25 cellular contexts compared by ENCODE assay signal in genomic region chr3:20076296-20076997, GRCh38. TPM values are rescaled to one million over a fixed set of nuclear protein-coding genes. Genes with fewer than 3 reads are reported as not detected.
A peak's percentile ranks its signal among the peaks of the same experiment; 100 is the strongest.
DNase-seq lines count a peak whose midpoint lies in the region; ATAC-seq, FAIRE-seq and TF ChIP-seq lines count a peak whose summit lies in the region.
"Had no signal": no experiment of that assay in that cellular context is flagged by ENCODE, and none has a peak within 500 bp of the region (broad histone marks: within the 10 kb centered on the region; RNA-seq: fewer than 3 reads in every experiment).

No MANE protein-coding gene starts in this region.

- CTCF ChIA-PET in activated CD8-positive, alpha-beta T cell treated with anti-CD3 and anti-CD28 coated beads, Interleukin-2, amount 10 ng/mL, durations not matched to agents 7 days and 5 days (lab: Charles Lee): interaction anchor here (3.2 kb wide), 1 partner anchor 27 kb away, joined by 7 read pairs; no protein-coding TSS in a partner anchor
- CTCF ChIA-PET in activated CD8-positive, alpha-beta T cell treated with anti-CD3 and anti-CD28 coated beads for 36 hours (lab: Charles Lee): no interaction called here

- H3K4me3 ChIP-seq in astrocyte (ENCODE audit: insufficient read depth, low read depth, low read length): no peak overlapping the region
- H3K4me3 ChIP-seq: GM12878, HAP-1 had no signal

- no peak overlapping the region for H3K27ac ChIP-seq in astrocyte (ENCODE audit: low read depth, low read length)
- H3K27ac ChIP-seq: 22Rv1 had no signal

- DNase-seq in activated CD8-positive, alpha-beta T cell treated with anti-CD3 and anti-CD28 coated beads, Interleukin-2, amount 10 ng/mL, durations not matched to agents 7 days and 5 days: no peak
- no peak for DNase-seq in activated CD8-positive, alpha-beta T cell treated with anti-CD3 and anti-CD28 coated beads for 36 hours
- DNase-seq in astrocyte (ENCODE audit: low read depth) (no peak), naive B cell (no peak), activated gamma-delta T cell (lab: John Stamatoyannopoulos, UW) (no peak), kidney tubule cell (ENCODE audit: low spot score) (no peak)
- DNase-seq: Calu3; CD4-positive, CD25-positive, alpha-beta regulatory T cell; DMS53; EL; KBM-7; NCI-H1105; NCI-H1694; NCI-H510A; NCI-H748 treated with DMSO at 0.1 percent for 48 hours; OCI-M1; RPMI8226; SHP77 treated with DMSO at 0.1 percent for 48 hours; SK-N-SH had no signal

- TF ChIP-seq CTCF in activated CD8-positive, alpha-beta T cell treated with anti-CD3 and anti-CD28 coated beads for 36 hours (IDR thresholded peaks at IDR 0.05): no peak
- TF ChIP-seq CTCF in astrocyte (IDR thresholded peaks at IDR 0.05; ENCODE audit: insufficient read depth, low read depth, low read length): no peak

- peaks cover 70% of the 10 kb centered on the region for H3K36me3 Mint-ChIP-seq in activated CD8-positive, alpha-beta T cell treated with anti-CD3 and anti-CD28 coated beads, Interleukin-2, amount 10 ng/mL, durations not matched to agents 7 days and 5 days (ENCODE audit: low read depth)
- H3K36me3 Mint-ChIP-seq in activated CD8-positive, alpha-beta T cell treated with anti-CD3 and anti-CD28 coated beads for 36 hours (ENCODE audit: low read depth): peaks cover 13% of the 10 kb centered on the region
- H3K36me3 Mint-ChIP-seq in astrocyte (ENCODE audit: low read depth, unreplicated experiment) (no peaks in the 10 kb centered on the region), naive B cell (peaks cover 14 to 16% of the 10 kb centered on the region in 2 donors)

- peaks cover 31% of the 10 kb centered on the region for H3K4me1 Mint-ChIP-seq in activated CD8-positive, alpha-beta T cell treated with anti-CD3 and anti-CD28 coated beads, Interleukin-2, amount 10 ng/mL, durations not matched to agents 7 days and 5 days (ENCODE audit: low read depth)
- H3K4me1 Mint-ChIP-seq in activated CD8-positive, alpha-beta T cell treated with anti-CD3 and anti-CD28 coated beads for 36 hours (ENCODE audit: low read depth): peaks cover 17% of the 10 kb centered on the region
- H3K4me1 Mint-ChIP-seq in astrocyte (ENCODE audit: low read depth, unreplicated experiment): peaks cover 4% of the 10 kb centered on the region
- H3K4me1 Mint-ChIP-seq in naive B cell: peaks cover 17 to 24% (median 21%) of the 10 kb centered on the region in 3 donors

- ATAC-seq in activated CD8-positive, alpha-beta T cell treated with anti-CD3 and anti-CD28 coated beads, Interleukin-2, amount 10 ng/mL, durations not matched to agents 7 days and 5 days: no peak
- ATAC-seq in activated CD8-positive, alpha-beta T cell treated with anti-CD3 and anti-CD28 coated beads for 36 hours: no peak
- no peak for ATAC-seq in naive B cell (ENCODE audit: low read depth in 2 of 2)
- ATAC-seq in HG02981 (IDR thresholded peaks at IDR 0.05; ENCODE audit: unreplicated experiment): no peak
- no peak for ATAC-seq in HG03457 (IDR thresholded peaks at IDR 0.05; ENCODE audit: unreplicated experiment)
- ATAC-seq: GM12878 had no signal

- intact Hi-C loops in activated CD8-positive, alpha-beta T cell treated with anti-CD3 and anti-CD28 coated beads for 36 hours (cut with micrococcal nuclease): no loop called here

- no peak overlapping the region for H3K4me3 Mint-ChIP-seq in activated CD8-positive, alpha-beta T cell treated with anti-CD3 and anti-CD28 coated beads, Interleukin-2, amount 10 ng/mL, durations not matched to agents 7 days and 5 days
- H3K4me3 Mint-ChIP-seq in activated CD8-positive, alpha-beta T cell treated with anti-CD3 and anti-CD28 coated beads for 36 hours: no peak overlapping the region
- no peak overlapping the region for H3K4me3 Mint-ChIP-seq in astrocyte (ENCODE audit: unreplicated experiment)
- H3K4me3 Mint-ChIP-seq in naive B cell: no peak overlapping the region
- H3K4me3 Mint-ChIP-seq: CD4-positive, CD25-positive, alpha-beta regulatory T cell had no signal

- no peaks in the 10 kb centered on the region for H3K36me3 ChIP-seq in astrocyte (ENCODE audit: insufficient read depth, low read length)
- H3K36me3 ChIP-seq: HAP-1 had no signal

- no peaks in the 10 kb centered on the region for H3K9me3 ChIP-seq in astrocyte (ENCODE audit: insufficient read depth, low read depth, low read length)
- H3K9me3 ChIP-seq: HAP-1, SK-N-SH had no signal

- no peak overlapping the region for H3K4me2 ChIP-seq in astrocyte (ENCODE audit: low read length)
- H3K4me2 ChIP-seq: SK-N-SH had no signal

- H3K9me3 Mint-ChIP-seq in activated CD8-positive, alpha-beta T cell treated with anti-CD3 and anti-CD28 coated beads, Interleukin-2, amount 10 ng/mL, durations not matched to agents 7 days and 5 days (ENCODE audit: insufficient read depth): no peaks in the 10 kb centered on the region
- H3K9me3 Mint-ChIP-seq in activated CD8-positive, alpha-beta T cell treated with anti-CD3 and anti-CD28 coated beads for 36 hours: no peaks in the 10 kb centered on the region
- H3K9me3 Mint-ChIP-seq in astrocyte (ENCODE audit: unreplicated experiment): peaks cover 2% of the 10 kb centered on the region
- H3K9me3 Mint-ChIP-seq in naive B cell: no peaks in the 10 kb centered on the region
- H3K9me3 Mint-ChIP-seq: CD4-positive, CD25-positive, alpha-beta regulatory T cell had no signal

- no peaks in the 10 kb centered on the region for H3K4me1 ChIP-seq in astrocyte (ENCODE audit: insufficient read depth, low read length)

- no peak for FAIRE-seq in astrocyte (lab: Jason Lieb, UNC)
- FAIRE-seq: GM12878, GM19239 had no signal

- H3K27ac Mint-ChIP-seq in activated CD8-positive, alpha-beta T cell treated with anti-CD3 and anti-CD28 coated beads, Interleukin-2, amount 10 ng/mL, durations not matched to agents 7 days and 5 days: peak overlapping the region; percentile 44
- H3K27ac Mint-ChIP-seq in activated CD8-positive, alpha-beta T cell treated with anti-CD3 and anti-CD28 coated beads for 36 hours: no peak overlapping the region
- H3K27ac Mint-ChIP-seq in astrocyte (ENCODE audit: unreplicated experiment) (peak overlapping the region; percentile 10), naive B cell (peak overlapping the region in 5 of 6 donors; percentile 7 to 74 (median 31))

- POLR2A ChIA-PET in activated CD8-positive, alpha-beta T cell treated with anti-CD3 and anti-CD28 coated beads, Interleukin-2, amount 10 ng/mL, durations not matched to agents 7 days and 5 days (lab: Charles Lee): no interaction called here
- POLR2A ChIA-PET in activated CD8-positive, alpha-beta T cell treated with anti-CD3 and anti-CD28 coated beads for 36 hours (lab: Charles Lee): no interaction called here

- H3K27me3 ChIP-seq in astrocyte (ENCODE audit: insufficient read depth, low read length): no peaks in the 10 kb centered on the region

- H3K27me3 Mint-ChIP-seq in activated CD8-positive, alpha-beta T cell treated with anti-CD3 and anti-CD28 coated beads, Interleukin-2, amount 10 ng/mL, durations not matched to agents 7 days and 5 days (ENCODE audit: low read depth): no peaks in the 10 kb centered on the region
- no peaks in the 10 kb centered on the region for H3K27me3 Mint-ChIP-seq in activated CD8-positive, alpha-beta T cell treated with anti-CD3 and anti-CD28 coated beads for 36 hours
- H3K27me3 Mint-ChIP-seq in astrocyte (ENCODE audit: low read depth, unreplicated experiment) (no peaks in the 10 kb centered on the region), naive B cell (no peaks in the 10 kb centered on the region)
- H3K27me3 Mint-ChIP-seq: CD4-positive, CD25-positive, alpha-beta regulatory T cell had no signal

- H4K20me1 ChIP-seq in astrocyte (ENCODE audit: insufficient read depth, low read length): no peaks in the 10 kb centered on the region

- H2AFZ ChIP-seq in astrocyte (ENCODE audit: low read depth, low read length): no peak overlapping the region

- no peaks in the 10 kb centered on the region for H3K79me2 ChIP-seq in astrocyte (ENCODE audit: insufficient read depth, low read length)

- no peak overlapping the region for H3K9ac ChIP-seq in astrocyte (ENCODE audit: low read length)
- H3K9ac ChIP-seq: SK-N-SH had no signal

RNA-seq across cellular contexts. Expression of gene KAT2B, which starts 36.2 kb away (rescaled TPM):
- 100 to 1,000 TPM; 112 to 120 TPM for total RNA-seq in activated CD8-positive, alpha-beta T cell treated with anti-CD3 and anti-CD28 coated beads, Interleukin-2, amount 10 ng/mL, durations not matched to agents 7 days and 5 days
- 10 to 100 TPM; 18.6 to 28.8 TPM for total RNA-seq in activated CD8-positive, alpha-beta T cell treated with anti-CD3 and anti-CD28 coated beads for 36 hours
- 4.9 and 6.2 TPM in 2 replicates for total RNA-seq in astrocyte
- polyA plus RNA-seq in naive B cell (ENCODE audit: low read depth in 6 of 6): 1 to 10 TPM; 3.5 to 9.2 (median 4.9) TPM
